ENCODE assay signal across 32 cellular contexts in genomic region chr9:11235061-11235460, GRCh38.
"Had no signal": no experiment of that assay in that cellular context is flagged by ENCODE, and none has a peak within 500 bp of the region (broad histone marks: within the 10 kb centered on the region; RNA-seq: fewer than 3 reads in every experiment).

No MANE protein-coding gene starts in this region.

- H3K4me3 ChIP-seq: ascending aorta, body of pancreas, breast epithelium, K562 had no signal

- H3K36me3 ChIP-seq: ascending aorta, breast epithelium had no signal

- H3K9me3 ChIP-seq: ascending aorta, body of pancreas, breast epithelium had no signal

- H3K4me1 ChIP-seq: ascending aorta, breast epithelium had no signal

- DNase-seq: activated B cell treated with CpG ODN at 0.5 μM for 24 hours; activated CD4-positive, alpha-beta memory T cell treated with anti-CD3 and anti-CD28 coated beads, Interleukin-2, amount 10 ng/mL, durations not matched to agents 7 days and 5 days; activated CD4-positive, alpha-beta T cell treated with anti-CD3 and anti-CD28 coated beads for 4 hours; activated CD4-positive, CD25-positive, alpha-beta regulatory T cell treated with anti-CD3 and anti-CD28 coated beads, Interleukin-2, amount 50 U/mL, for 72 hours; activated CD8-positive, alpha-beta memory T cell treated with anti-CD3 and anti-CD28 coated beads for 24 hours; activated CD8-positive, alpha-beta memory T cell treated with anti-CD3 and anti-CD28 coated beads, Interleukin-2, amount 10 ng/mL, durations not matched to agents 7 days and 5 days; activated CD8-positive, alpha-beta memory T cell treated with anti-CD3 and anti-CD28 coated beads, Interleukin-2, amount 50 U/mL, for 48 hours; activated effector memory CD4-positive, alpha-beta T cell treated with Interleukin-2 at 50 U/mL for 16 hours; activated naive CD4-positive, alpha-beta T cell; activated naive CD4-positive, alpha-beta T cell treated with anti-CD3 and anti-CD28 coated beads, Interleukin-2, amount 50 U/mL, for 16 hours; activated naive CD8-positive, alpha-beta T cell treated with anti-CD3 and anti-CD28 coated beads for 36 hours; activated T-cell treated with anti-CD3 and anti-CD28 coated beads, Interleukin-2, amount 50 U/mL, for 48 hours; amygdala; body of pancreas; IMR-90; NCI-H1092 treated with DMSO at 0.1 percent for 48 hours; NCI-H1417; NCI-H146; NCI-H187; NCI-H2081 treated with DMSO at 0.1 percent for 48 hours; NCI-H345; NCI-H524 treated with DMSO at 0.1 percent for 48 hours; NK-92 treated with Interleukin-12 subunit alpha and Interleukin-12 subunit beta, amount 100 ng/mL, for 24 hours; PC-3; SIG-M5; T-cell; T-helper 17 cell had no signal

- H3K27ac ChIP-seq: ascending aorta, body of pancreas, breast epithelium, RWPE1, VCaP had no signal

- H3K27me3 ChIP-seq: ascending aorta, body of pancreas, breast epithelium had no signal
